ENCODE assay signal across 18 cellular contexts in genomic region chr11:123209591-123209990, GRCh38.
"Had no signal": no experiment of that assay in that cellular context is flagged by ENCODE, and none has a peak within 500 bp of the region (broad histone marks: within the 10 kb centered on the region; RNA-seq: fewer than 3 reads in every experiment).

No MANE protein-coding gene starts in this region.

- H3K79me2 ChIP-seq: hepatocyte had no signal

- H3K4me3 Mint-ChIP-seq: activated CD4-positive, alpha-beta memory T cell treated with anti-CD3 and anti-CD28 coated beads for 36 hours; activated naive CD8-positive, alpha-beta T cell; activated T-cell treated with anti-CD3 and anti-CD28 coated beads, Interleukin-2, amount 50 U/mL, for 4 hours had no signal

- H3K9me3 ChIP-seq: right lobe of liver, spleen had no signal

- H3K27ac ChIP-seq: hepatocyte, right lobe of liver, spleen, VCaP had no signal

- H3K4me1 Mint-ChIP-seq: naive B cell had no signal

- H3K27me3 Mint-ChIP-seq: progenitor cell of endocrine pancreas had no signal

- H3K9me3 Mint-ChIP-seq: activated CD4-positive, alpha-beta memory T cell treated with anti-CD3 and anti-CD28 coated beads for 36 hours; activated T-cell treated with anti-CD3 and anti-CD28 coated beads, Interleukin-2, amount 50 U/mL, for 4 hours had no signal

- H3K36me3 Mint-ChIP-seq: activated CD4-positive, alpha-beta memory T cell treated with anti-CD3 and anti-CD28 coated beads for 36 hours; brain; naive B cell had no signal

- ATAC-seq: activated T-cell treated with anti-CD3 and anti-CD28 coated beads, Interleukin-2, amount 50 U/mL, for 4 hours; right lobe of liver; stimulated activated naive CD8-positive, alpha-beta T cell treated with anti-CD3 and anti-CD28 coated beads, Interleukin-15, Interleukin-2, amounts not matched to agents 100 U/mL and 50 U/mL, for 24 hours had no signal

- H3K36me3 ChIP-seq: right lobe of liver, spleen had no signal

- H2AFZ ChIP-seq: hepatocyte had no signal

- H3K27me3 ChIP-seq: hepatocyte, right lobe of liver had no signal

- H3K4me2 ChIP-seq: hepatocyte had no signal

- H3K4me1 ChIP-seq: right lobe of liver, spleen had no signal

- H3K4me3 ChIP-seq: hepatocyte, right lobe of liver, spleen had no signal

- DNase-seq: activated CD4-positive, alpha-beta memory T cell treated with anti-CD3 and anti-CD28 coated beads for 36 hours; activated gamma-delta T cell; activated T-cell treated with anti-CD3 and anti-CD28 coated beads, Interleukin-2, amount 50 U/mL, for 4 hours; amygdala; cerebellar nuclear complex; dermis blood vessel endothelial cell; naive B cell; occipital lobe; right lobe of liver; spleen; stimulated activated CD4-positive, alpha-beta T cell treated with anti-CD3 and anti-CD28 coated beads, Interleukin-2, amount 100 ng/mL, for 24 hours; stimulated activated naive CD8-positive, alpha-beta T cell treated with anti-CD3 and anti-CD28 coated beads, Interleukin-15, Interleukin-2, amounts not matched to agents 100 U/mL and 50 U/mL, for 24 hours; T1000 had no signal

- H3K27ac Mint-ChIP-seq: activated CD4-positive, alpha-beta memory T cell treated with anti-CD3 and anti-CD28 coated beads for 36 hours; activated naive CD8-positive, alpha-beta T cell; progenitor cell of endocrine pancreas had no signal
